Comparison of ENCODE assay signal across 8 cellular contexts in the genomic region with DNA sequence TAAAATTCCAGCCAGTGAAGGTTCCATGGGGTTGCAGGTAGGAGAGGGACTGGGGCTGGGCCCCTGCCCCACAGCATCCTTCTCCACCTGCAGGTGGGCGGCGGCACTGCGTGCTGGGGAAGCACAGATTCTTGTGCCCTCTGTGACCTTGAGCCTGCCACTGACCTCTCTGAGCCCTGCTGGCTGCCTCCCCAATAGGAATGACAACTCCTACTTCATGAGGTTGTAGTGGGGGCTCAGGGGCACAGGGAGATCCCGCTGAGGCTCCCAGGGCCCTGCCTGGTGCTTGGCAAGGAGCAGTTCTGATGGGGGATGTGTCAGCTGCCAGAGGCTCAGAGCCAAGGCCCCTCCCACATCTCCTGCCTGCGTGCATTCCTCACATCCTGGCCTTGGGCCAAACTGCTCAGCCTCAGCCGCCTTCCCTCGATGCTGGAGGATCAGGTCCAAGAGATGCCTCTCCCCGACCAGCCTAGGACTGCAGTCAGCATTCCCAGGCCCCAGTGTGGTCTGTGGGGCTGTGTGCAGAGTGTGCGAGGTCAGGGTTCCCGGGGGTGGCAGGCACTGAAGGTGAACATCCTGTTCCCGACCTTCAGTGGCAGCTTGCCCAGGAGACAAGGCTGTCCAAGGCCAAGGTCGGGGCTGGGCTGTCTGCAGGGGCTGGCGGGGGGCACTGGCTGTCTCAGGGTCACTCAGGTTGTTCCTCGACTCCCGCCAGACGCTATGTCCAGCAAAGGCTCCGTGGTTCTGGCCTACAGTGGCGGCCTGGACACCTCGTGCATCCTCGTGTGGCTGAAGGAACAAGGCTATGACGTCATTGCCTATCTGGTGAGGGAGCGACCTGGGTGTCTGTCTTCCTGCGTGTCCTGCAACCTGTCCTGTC. TPM values are rescaled to one million over a fixed set of nuclear protein-coding genes. Genes with fewer than 3 reads are reported as not detected.
A peak's percentile ranks its signal among the peaks of the same experiment; 100 is the strongest.
DNase-seq lines count a peak whose midpoint lies in the region; ATAC-seq and TF ChIP-seq lines count a peak whose summit lies in the region.

No MANE protein-coding gene starts in this region.

- DNase-seq in Calu3 (peak; percentile 89), NT2/D1 (ENCODE audit: low read depth, low spot score) (peak; percentile 73), right lobe of liver (peak; percentile 85 to 90 (median 90)), upper lobe of left lung (peak; percentile 74 to 85)

- peak; percentile 31 to 48 (median 42) for ATAC-seq in right lobe of liver
- ATAC-seq in upper lobe of left lung (ENCODE audit: low FRiP score in 2 of 2): peak; percentile 62 to 73
- ATAC-seq in GM18873 (IDR thresholded peaks at IDR 0.05; ENCODE audit: low FRiP score, unreplicated experiment): no peak
- ATAC-seq in GM19324 (IDR thresholded peaks at IDR 0.05; ENCODE audit: low FRiP score, unreplicated experiment): no peak

- CTCF ChIA-PET in Calu3 (lab: Charles Lee): interaction anchor here (0.5 kb wide), 1 partner anchor 13 kb away, joined by 3 read pairs; no protein-coding TSS in a partner anchor

- H3K36me3 ChIP-seq in HUES48 (ENCODE audit: control insufficient read depth, insufficient read depth, low read length) (0 out of 2 replicates have a peak, but pooled peaks cover 2% of the 10 kb centered on the region), NT2/D1 (ENCODE audit: insufficient read depth, insufficient read length, low read length) (peaks cover 2% of the 10 kb centered on the region), right lobe of liver (peaks cover 0 to 26% (median 5%) of the 10 kb centered on the region in 4 donors), upper lobe of left lung (no peaks in the 10 kb centered on the region)

- TF ChIP-seq CTCF in Calu3 (IDR thresholded peaks at IDR 0.05; ENCODE audit: unreplicated experiment) (peak; percentile 55), right lobe of liver (IDR thresholded peaks at IDR 0.05) (peak; percentile 19 to 50 (median 34)), upper lobe of left lung (IDR thresholded peaks at IDR 0.05) (peak; percentile 16 to 59 (median 38))

- H3K27ac ChIP-seq in HUES48 (ENCODE audit: low read depth, low read length) (peak overlapping the region; percentile 43), cingulate gyrus (ENCODE audit: low read depth, low read length) (peak overlapping the region; percentile 54), right lobe of liver (peak overlapping the region in 2 of 3 donors; percentile 60 to 99), upper lobe of left lung (peak overlapping the region; percentile 41 to 80 (median 73))

- no peak for TF ChIP-seq EP300 in upper lobe of left lung (IDR thresholded peaks at IDR 0.05)

- H3K4me1 ChIP-seq in HUES48 (ENCODE audit: control insufficient read depth, insufficient read depth, low read length): peaks cover 24% of the 10 kb centered on the region
- peaks cover 46% of the 10 kb centered on the region for H3K4me1 ChIP-seq in NT2/D1 (ENCODE audit: insufficient read depth, insufficient read length)
- H3K4me1 ChIP-seq in right lobe of liver: peaks cover 0 to 70% (median 34%) of the 10 kb centered on the region in 4 donors
- H3K4me1 ChIP-seq in upper lobe of left lung: peaks cover 42 to 54% (median 48%) of the 10 kb centered on the region in 4 donors

- H3K9me3 ChIP-seq in HUES48 (ENCODE audit: control insufficient read depth, insufficient read depth, low read length) (no peaks in the 10 kb centered on the region), NT2/D1 (ENCODE audit: insufficient read depth, low read length) (no peaks in the 10 kb centered on the region), right lobe of liver (no peaks in the 10 kb centered on the region), upper lobe of left lung (no peaks in the 10 kb centered on the region)

- no peak overlapping the region for H3K27ac Mint-ChIP-seq in Calu3 (ENCODE audit: unreplicated experiment)

- intact Hi-C loops in Calu3 (cut with micrococcal nuclease; ENCODE audit: unreplicated experiment) (no loop called here), right lobe of liver (cut with DNase I) (no loop called here)

- peaks cover 9% of the 10 kb centered on the region for H3K4me1 Mint-ChIP-seq in Calu3 (ENCODE audit: low read depth, unreplicated experiment)

- 0 out of 2 replicates have a peak, but pooled peaks cover 2% of the 10 kb centered on the region for H3K27me3 ChIP-seq in HUES48 (ENCODE audit: control insufficient read depth, insufficient read depth, low read length)
- H3K27me3 ChIP-seq in NT2/D1 (ENCODE audit: insufficient read depth, insufficient read length): peaks cover 6% of the 10 kb centered on the region
- no peaks in the 10 kb centered on the region for H3K27me3 ChIP-seq in right lobe of liver
- H3K27me3 ChIP-seq in upper lobe of left lung: no peaks in the 10 kb centered on the region

- WGBS in right lobe of liver (ENCODE audit: insufficient coverage, low coverage, low lambda C conversion rate, missing lambda C conversion rate): 19% methylated on average over 6 of the region's 23 CpGs
- WGBS in upper lobe of left lung, 2 donors: 44 to 72% methylated on average over 3 to 12 of the region's 23 CpGs

- H3K9ac ChIP-seq in HUES48 (ENCODE audit: low read depth, low read length) (no peak overlapping the region), NT2/D1 (ENCODE audit: insufficient read length, low read depth) (peak overlapping the region; percentile 65)

- no peak overlapping the region for H3K4me3 Mint-ChIP-seq in Calu3 (ENCODE audit: low read depth, unreplicated experiment)

- TF ChIP-seq POLR2A in right lobe of liver (IDR thresholded peaks at IDR 0.05) (peak; percentile 14), upper lobe of left lung (IDR thresholded peaks at IDR 0.05) (no peak)

- H3K4me3 ChIP-seq in HUES48 (ENCODE audit: low read depth, low read length): no peak overlapping the region
- H3K4me3 ChIP-seq in NT2/D1 (ENCODE audit: insufficient read length, low read depth): no peak overlapping the region
- no peak overlapping the region for H3K4me3 ChIP-seq in right lobe of liver
- no peak overlapping the region for H3K4me3 ChIP-seq in upper lobe of left lung

- no peaks in the 10 kb centered on the region for H3K9me3 Mint-ChIP-seq in Calu3 (ENCODE audit: low read depth, unreplicated experiment)

- H3K27me3 Mint-ChIP-seq in Calu3 (ENCODE audit: unreplicated experiment): no peaks in the 10 kb centered on the region

- BruUV-seq in Calu3 (replicated peaks; lab: Mats Ljungman, UMichigan): no TSS peak

- H3K36me3 Mint-ChIP-seq in Calu3 (ENCODE audit: insufficient read depth, unreplicated experiment): no peaks in the 10 kb centered on the region

RNA-seq across cellular contexts. Expression of a gene that starts 7.0 kb away (rescaled TPM):
- total RNA-seq in Calu3 (2022) (40.3 and 78.9 TPM in 2 replicates), right lobe of liver (1,000 to 10,000 TPM in 3 of 6 experiments, 100 to 1,000 TPM in 3; 437 to 1,278 (median 1,014) TPM), upper lobe of left lung (100 to 1,000 TPM in 1 of 6 donors, 10 to 100 TPM in 5; 31.4 to 104 (median 66.3) TPM)

Comparison
In these comparisons a context has a peak if more than half of its experiments do, and no peak if none do; other contexts are left out.
1. ATAC-seq: peak in right lobe of liver (4 of 4) and upper lobe of left lung (2 of 2); none in GM18873 (single experiment) and GM19324 (single experiment).
2. Peak in every context shown above with its lines, with median percentiles within 50 percentile points of each other: DNase-seq, CTCF ChIP-seq and H3K27ac ChIP-seq.